In the genomic region with DNA sequence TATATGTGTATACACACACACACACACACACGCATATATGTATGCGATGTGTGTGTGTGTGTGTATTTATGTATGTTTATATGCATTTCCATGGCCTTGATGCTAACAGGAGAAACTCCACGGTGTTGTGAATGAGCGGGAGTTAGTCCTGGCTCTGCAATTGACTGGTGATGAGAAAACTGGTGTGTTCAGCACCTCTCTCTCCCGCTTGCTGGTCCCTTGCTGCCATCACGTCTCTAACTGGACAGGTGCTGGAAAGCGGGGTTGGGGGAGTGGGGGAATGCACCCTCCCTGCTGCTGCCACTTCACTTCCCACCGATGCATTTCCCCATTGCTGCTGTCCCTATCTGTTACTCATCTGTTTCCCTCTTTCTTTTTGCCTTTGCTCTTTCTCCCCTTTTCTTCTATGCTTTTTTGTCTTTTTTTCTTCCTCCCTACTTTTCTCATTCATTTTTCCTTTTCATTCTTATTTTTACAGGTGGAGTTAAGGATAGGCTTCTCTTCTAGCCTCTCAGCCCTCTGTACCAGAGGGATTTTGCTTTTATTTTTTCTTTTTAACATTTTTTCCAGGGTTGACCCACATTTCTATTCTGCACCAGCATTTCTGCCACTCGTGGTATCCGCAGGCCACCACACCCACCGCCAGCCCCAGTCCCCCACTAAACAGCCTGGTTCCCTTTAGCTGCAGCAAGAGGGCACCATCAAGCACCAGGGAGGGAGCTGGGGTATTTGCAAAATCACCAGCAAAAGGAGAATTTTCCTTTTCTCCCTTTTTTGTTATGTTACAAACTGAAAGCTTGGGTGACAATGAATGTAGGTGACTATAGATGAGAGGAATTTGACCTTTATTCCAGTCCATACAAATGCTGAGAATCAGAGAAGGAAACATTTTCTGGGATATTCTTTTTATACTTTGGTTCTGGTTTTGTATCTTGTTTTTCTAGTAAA, we compare ENCODE assay signal across 8 cellular contexts.
DNase-seq lines count a peak whose midpoint lies in the region; ATAC-seq, FAIRE-seq and TF ChIP-seq lines count a peak whose summit lies in the region.
"Had no signal": no experiment of that assay in that cellular context is flagged by ENCODE, and none has a peak within 500 bp of the region (broad histone marks: within the 10 kb centered on the region; RNA-seq: fewer than 3 reads in every experiment).

No MANE protein-coding gene starts in this region.

- ATAC-seq in GM19023 (IDR thresholded peaks at IDR 0.05; ENCODE audit: unreplicated experiment), result no peak
- ATAC-seq in HG03442 (IDR thresholded peaks at IDR 0.05; ENCODE audit: unreplicated experiment), result no peak

- FAIRE-seq in astrocyte (lab: Jason Lieb, UNC), result no peak

- H3K9ac ChIP-seq in astrocyte (ENCODE audit: low read length) (no peak overlapping the region), iPS-18a (ENCODE audit: low read length) (no peak overlapping the region)

- no peak overlapping the region for H2AFZ ChIP-seq in astrocyte (ENCODE audit: low read depth, low read length)

- peak overlapping the region; percentile 93 for H3K27ac Mint-ChIP-seq in astrocyte (ENCODE audit: unreplicated experiment)
- H3K27ac Mint-ChIP-seq: activated naive CD8-positive, alpha-beta T cell treated with anti-CD3 and anti-CD28 coated beads, Interleukin-2, amount 10 ng/mL, durations not matched to agents 7 days and 5 days had no signal

- H3K27me3 Mint-ChIP-seq in astrocyte (ENCODE audit: low read depth, unreplicated experiment), result no peaks in the 10 kb centered on the region
- H3K27me3 Mint-ChIP-seq: activated naive CD8-positive, alpha-beta T cell treated with anti-CD3 and anti-CD28 coated beads, Interleukin-2, amount 10 ng/mL, durations not matched to agents 7 days and 5 days had no signal

- peaks cover 25% of the 10 kb centered on the region for H3K4me1 Mint-ChIP-seq in astrocyte (ENCODE audit: low read depth, unreplicated experiment)
- H3K4me1 Mint-ChIP-seq: activated naive CD8-positive, alpha-beta T cell treated with anti-CD3 and anti-CD28 coated beads, Interleukin-2, amount 10 ng/mL, durations not matched to agents 7 days and 5 days had no signal

- H3K27me3 ChIP-seq in astrocyte (ENCODE audit: insufficient read depth, low read length), result no peaks in the 10 kb centered on the region
- no peaks in the 10 kb centered on the region for H3K27me3 ChIP-seq in iPS-18a (ENCODE audit: control insufficient read depth, insufficient read depth, low read length)

- H3K4me1 ChIP-seq in HEK293 (ENCODE audit: control insufficient read depth, insufficient read depth, low read length) (peaks cover 8% of the 10 kb centered on the region; the same call in 1 of the 2 replicates), astrocyte (ENCODE audit: insufficient read depth, low read length) (peaks cover 27% of the 10 kb centered on the region), iPS-18a (ENCODE audit: control insufficient read depth, low read depth, low read length) (peaks cover 53% of the 10 kb centered on the region)

- peak overlapping the region; percentile 52 for H3K4me2 ChIP-seq in astrocyte (ENCODE audit: low read length)

- H3K9me3 Mint-ChIP-seq in astrocyte (ENCODE audit: unreplicated experiment), result no peaks in the 10 kb centered on the region
- H3K9me3 Mint-ChIP-seq: activated naive CD8-positive, alpha-beta T cell treated with anti-CD3 and anti-CD28 coated beads, Interleukin-2, amount 10 ng/mL, durations not matched to agents 7 days and 5 days had no signal

- CTCF ChIA-PET in HEK293 (lab: Yijun Ruan, JAX), result interaction anchor here (0.7 to 1.6 kb wide), 5 partner anchors 14 to 114 kb away, joined by 3 to 8 read pairs (median 5); no protein-coding TSS in a partner anchor

- no peaks in the 10 kb centered on the region for H3K79me2 ChIP-seq in astrocyte (ENCODE audit: insufficient read depth, low read length)

- H3K27ac ChIP-seq in HEK293 (ENCODE audit: extremely low read depth, low read depth, low read length), result no peak overlapping the region
- peak overlapping the region; percentile 34 for H3K27ac ChIP-seq in astrocyte (ENCODE audit: low read depth, low read length)
- no peak overlapping the region for H3K27ac ChIP-seq in iPS-18a (ENCODE audit: low read length)
- H3K27ac ChIP-seq in substantia nigra (ENCODE audit: low read depth, low read length, poor library complexity, severe bottlenecking), result peak overlapping the region; percentile 46

- H3K4me3 ChIP-seq in HEK293 (ENCODE audit: low read depth, low read length) (no peak overlapping the region), astrocyte (ENCODE audit: insufficient read depth, low read depth, low read length) (no peak overlapping the region), iPS-18a (ENCODE audit: low read length) (peak overlapping the region; percentile 6)

- H3K36me3 ChIP-seq in HEK293 (ENCODE audit: control insufficient read depth in 2 of 2, insufficient read depth in 1 of 2, low read length in 2 of 2) (peaks cover 0 to 12% of the 10 kb centered on the region in 2 experiments; a peak in 1 of 3 replicates), astrocyte (ENCODE audit: insufficient read depth, low read length) (no peaks in the 10 kb centered on the region), iPS-18a (ENCODE audit: control insufficient read depth, low read depth, low read length) (peaks cover under 1% of the 10 kb centered on the region)

- TF ChIP-seq CTCF in HEK293 (tag by site-specific recombination; IDR thresholded peaks at IDR 0.05) (no peak; the same call in 1 of the 2 replicates), astrocyte (IDR thresholded peaks at IDR 0.05; ENCODE audit: insufficient read depth, low read depth, low read length) (peak; percentile 5)

- no peak overlapping the region for H3K4me3 Mint-ChIP-seq in astrocyte (ENCODE audit: unreplicated experiment)
- H3K4me3 Mint-ChIP-seq: activated naive CD8-positive, alpha-beta T cell treated with anti-CD3 and anti-CD28 coated beads, Interleukin-2, amount 10 ng/mL, durations not matched to agents 7 days and 5 days had no signal

- H3K9me3 ChIP-seq in HEK293 (ENCODE audit: control insufficient read depth, insufficient read depth, low read depth, low read length) (no peaks in the 10 kb centered on the region), astrocyte (ENCODE audit: insufficient read depth, low read depth, low read length) (no peaks in the 10 kb centered on the region), iPS-18a (ENCODE audit: control insufficient read depth, low read depth, low read length) (no peaks in the 10 kb centered on the region)

- DNase-seq in astrocyte (ENCODE audit: low read depth), result no peak
- DNase-seq in substantia nigra (lab: John Stamatoyannopoulos, UW), result peak in 8 of 49 donors; percentile 11 to 43 (median 34)
- DNase-seq in NCI-H146 (lab: John Stamatoyannopoulos, UW), result no peak
- DNase-seq: activated naive CD8-positive, alpha-beta T cell treated with anti-CD3 and anti-CD28 coated beads, Interleukin-2, amount 10 ng/mL, durations not matched to agents 7 days and 5 days had no signal

- H3K36me3 Mint-ChIP-seq in astrocyte (ENCODE audit: low read depth, unreplicated experiment), result peaks cover 9% of the 10 kb centered on the region
- H3K36me3 Mint-ChIP-seq: activated naive CD8-positive, alpha-beta T cell treated with anti-CD3 and anti-CD28 coated beads, Interleukin-2, amount 10 ng/mL, durations not matched to agents 7 days and 5 days had no signal

- no peaks in the 10 kb centered on the region for H4K20me1 ChIP-seq in astrocyte (ENCODE audit: insufficient read depth, low read length)

- POLR2A ChIA-PET in HEK293 (lab: Yijun Ruan, JAX), result no interaction called here

TF ChIP-seq in HEK293, 187 proteins besides CTCF, POLR2A, EP300 and RAD21:
- TF ChIP-seq PRDM1 (tag by site-specific recombination; IDR thresholded peaks at IDR 0.05) (peak; percentile 58), ZNF350 (tag by site-specific recombination; IDR thresholded peaks at IDR 0.05) (no peak), ZNF274 (IDR thresholded peaks at IDR 0.05; ENCODE audit: low read length) (no peak), ZNF274 (tag by site-specific recombination; IDR thresholded peaks at IDR 0.05; ENCODE audit: borderline replicate concordance) (no peak)

Comparison
In these comparisons a context has a peak if more than half of its experiments do, and no peak if none do; other contexts are left out.
1. H3K27ac ChIP-seq: peak in astrocyte (single experiment) and substantia nigra (single experiment); none in HEK293 (single experiment) and iPS-18a (single experiment).